8 cellular contexts compared by ENCODE assay signal in genomic region chr12:45234134-45234865, GRCh38. TPM values are rescaled to one million over a fixed set of nuclear protein-coding genes. Genes with fewer than 3 reads are reported as not detected.
DNase-seq lines count a peak whose midpoint lies in the region; ATAC-seq, FAIRE-seq and TF ChIP-seq lines count a peak whose summit lies in the region.

No MANE protein-coding gene starts in this region.

- H3K9me3 Mint-ChIP-seq in stimulated activated naive CD8-positive, alpha-beta T cell treated with anti-CD3 and anti-CD28 coated beads, Interleukin-15, Interleukin-2, amounts not matched to agents 100 ng/mL and 50 ng/mL, for 24 hours: no peaks in the 10 kb centered on the region

- H3K36me3 Mint-ChIP-seq in stimulated activated naive CD8-positive, alpha-beta T cell treated with anti-CD3 and anti-CD28 coated beads, Interleukin-15, Interleukin-2, amounts not matched to agents 100 ng/mL and 50 ng/mL, for 24 hours (ENCODE audit: low read depth): peaks cover 21% of the 10 kb centered on the region

- H3K27ac Mint-ChIP-seq in stimulated activated naive CD8-positive, alpha-beta T cell treated with anti-CD3 and anti-CD28 coated beads, Interleukin-15, Interleukin-2, amounts not matched to agents 100 ng/mL and 50 ng/mL, for 24 hours: peak overlapping the region; percentile 93

- peak overlapping the region; percentile 22 for H3K4me3 Mint-ChIP-seq in stimulated activated naive CD8-positive, alpha-beta T cell treated with anti-CD3 and anti-CD28 coated beads, Interleukin-15, Interleukin-2, amounts not matched to agents 100 ng/mL and 50 ng/mL, for 24 hours

- DNase-seq in stimulated activated naive CD8-positive, alpha-beta T cell treated with anti-CD3 and anti-CD28 coated beads, Interleukin-15, Interleukin-2, amounts not matched to agents 100 U/mL and 50 U/mL, for 24 hours: no peak
- DNase-seq in OCI-M1 (lab: John Stamatoyannopoulos, UW) (peak; percentile 56), dermis microvascular lymphatic vessel endothelial cell (ENCODE audit: low read depth in 2 of 2) (peak; percentile 82 to 99), lung (ENCODE audit: low spot score) (no peak), urothelium cell line (ENCODE audit: low spot score) (peak; percentile 83), NOMO-1 (lab: John Stamatoyannopoulos, UW; ENCODE audit: unreplicated experiment in 2 of 2) (no peak)
- DNase-seq in activated CD4-positive, alpha-beta T cell treated with anti-CD3 and anti-CD28 coated beads, Interleukin-2, amount 50 U/mL, for 48 hours: no peak

- no peaks in the 10 kb centered on the region for H3K9me3 ChIP-seq in lung (ENCODE audit: control insufficient read depth in 2 of 2, insufficient read depth in 1 of 2, low read length in 1 of 2)

- FAIRE-seq in urothelium cell line (lab: Jason Lieb, UNC): no peak

- no peaks in the 10 kb centered on the region for H3K36me3 ChIP-seq in lung (ENCODE audit: control insufficient read depth in 2 of 2, insufficient read depth in 2 of 2, low read length in 2 of 2)

- peaks cover 56% of the 10 kb centered on the region for H3K4me1 Mint-ChIP-seq in stimulated activated naive CD8-positive, alpha-beta T cell treated with anti-CD3 and anti-CD28 coated beads, Interleukin-15, Interleukin-2, amounts not matched to agents 100 ng/mL and 50 ng/mL, for 24 hours (ENCODE audit: low read depth)

- no peak overlapping the region for H3K4me3 ChIP-seq in lung

- ATAC-seq in stimulated activated naive CD8-positive, alpha-beta T cell treated with anti-CD3 and anti-CD28 coated beads, Interleukin-15, Interleukin-2, amounts not matched to agents 100 U/mL and 50 U/mL, for 24 hours: no peak
- peak; percentile 81 for ATAC-seq in lung (ENCODE audit: insufficient read depth, low FRiP score)

- no peak for TF ChIP-seq CTCF in lung (IDR thresholded peaks at IDR 0.05; ENCODE audit: control extremely low read depth, extremely low read depth)

- H3K27me3 ChIP-seq in lung (ENCODE audit: control insufficient read depth, insufficient read depth): no peaks in the 10 kb centered on the region

- peaks cover 9 to 32% of the 10 kb centered on the region in 2 donors for H3K4me1 ChIP-seq in lung (ENCODE audit: control insufficient read depth in 2 of 2, insufficient read depth in 2 of 2, low read length in 2 of 2)

- no peaks in the 10 kb centered on the region for H3K27me3 Mint-ChIP-seq in stimulated activated naive CD8-positive, alpha-beta T cell treated with anti-CD3 and anti-CD28 coated beads, Interleukin-15, Interleukin-2, amounts not matched to agents 100 ng/mL and 50 ng/mL, for 24 hours

- 29 to 40% methylated on average over 4 of the region's 4 CpGs for WGBS in lung, 2 donors

- H3K27ac ChIP-seq in lung (ENCODE audit: low read depth in 1 of 2, low read length in 1 of 2): peak overlapping the region; percentile 56 to 96

RNA-seq across cellular contexts. Expression of gene ANO6, which starts 18.4 kb away (rescaled TPM):
- total RNA-seq in dermis microvascular lymphatic vessel endothelial cell (73.7 and 83.7 TPM in 2 replicates), lung (100 to 1,000 TPM in 1 of 2 donors, 10 to 100 TPM in 1; 56.2 to 102 TPM)
- polyA plus RNA-seq in lung: 10 to 100 TPM in 1 of 2 donors, 1 to 10 TPM in 1; 8.7 to 24.8 TPM

Comparison
In these comparisons a context has a peak if more than half of its experiments do, and no peak if none do; other contexts are left out.
1. DNase-seq: peak in OCI-M1 (single experiment), dermis microvascular lymphatic vessel endothelial cell (2 of 2) and urothelium cell line (single experiment); none in stimulated activated naive CD8-positive, alpha-beta T cell treated with anti-CD3 and anti-CD28 coated beads, Interleukin-15, Interleukin-2, amounts not matched to agents 100 U/mL and 50 U/mL, for 24 hours (single experiment), lung (single experiment), activated CD4-positive, alpha-beta T cell treated with anti-CD3 and anti-CD28 coated beads, Interleukin-2, amount 50 U/mL, for 48 hours (0 of 2) and NOMO-1 (0 of 2).